Comparison of ENCODE assay signal across 8 cellular contexts in genomic region chr1:179034720-179035119, GRCh38. TPM values are rescaled to one million over a fixed set of nuclear protein-coding genes. Genes with fewer than 3 reads are reported as not detected.
A peak's percentile ranks its signal among the peaks of the same experiment; 100 is the strongest.
DNase-seq lines count a peak whose midpoint lies in the region; ATAC-seq, FAIRE-seq and TF ChIP-seq lines count a peak whose summit lies in the region.

No MANE protein-coding gene starts in this region.

- no TSS peak for BruUV-seq in Panc1 (replicated peaks; lab: Mats Ljungman, UMichigan)

- H4K20me1 ChIP-seq in keratinocyte (ENCODE audit: control insufficient read depth, extremely low read depth, insufficient read depth, low read length), result peaks cover 2% of the 10 kb centered on the region

- no peak for DNase-seq in activated CD8-positive, alpha-beta memory T cell treated with anti-CD3 and anti-CD28 coated beads, Interleukin-2, amount 10 ng/mL, durations not matched to agents 7 days and 5 days
- DNase-seq in activated CD8-positive, alpha-beta memory T cell treated with anti-CD3 and anti-CD28 coated beads, Interleukin-2, amount 50 U/mL, for 4 hours, result no peak
- DNase-seq in Panc1 (ENCODE audit: low read depth, low spot score) (no peak), keratinocyte (ENCODE audit: low read depth, low spot score) (no peak), DMS114 treated with DMSO at 0.1 percent for 48 hours (lab: John Stamatoyannopoulos, UW; ENCODE audit: unreplicated experiment) (no peak), DMS53 (lab: John Stamatoyannopoulos, UW) (no peak), epidermal melanocyte (ENCODE audit: insufficient read length, low spot score) (no peak)

- CTCF ChIA-PET in activated CD8-positive, alpha-beta memory T cell treated with anti-CD3 and anti-CD28 coated beads, Interleukin-2, amount 10 ng/mL, durations not matched to agents 7 days and 5 days (lab: Charles Lee), result interaction anchor here (1.0 kb wide), 1 partner anchor 86 kb away, joined by 3 read pairs; no protein-coding TSS in a partner anchor
- CTCF ChIA-PET in Panc1 (lab: Charles Lee), result no interaction called here

- H3K9me1 ChIP-seq in keratinocyte (ENCODE audit: control insufficient read depth, extremely low read depth, insufficient read depth, low read length), result no peaks in the 10 kb centered on the region

- in situ Hi-C loops in Panc1 (cut with HindIII; ENCODE audit: low pct_unique_long_range_greater_than_20kb, low sequenced_read_pairs), result no loop called here

- no peak overlapping the region for H2AFZ ChIP-seq in keratinocyte (ENCODE audit: control insufficient read depth, low read length)

- FAIRE-seq in keratinocyte (lab: Jason Lieb, UNC), result peak; percentile 17

- H3K4me1 ChIP-seq in Panc1 (ENCODE audit: control insufficient read depth, insufficient read depth, low read length) (peaks cover 46% of the 10 kb centered on the region), keratinocyte (ENCODE audit: control insufficient read depth, extremely low read depth, insufficient read depth, low read length) (peaks cover 57% of the 10 kb centered on the region)

- H3K9me3 Mint-ChIP-seq in activated CD8-positive, alpha-beta memory T cell treated with anti-CD3 and anti-CD28 coated beads, Interleukin-2, amount 10 ng/mL, durations not matched to agents 7 days and 5 days (ENCODE audit: low read depth), result no peaks in the 10 kb centered on the region

- H3K9me3 ChIP-seq in Panc1 (ENCODE audit: control insufficient read depth, insufficient read depth, low read depth, low read length), result no peaks in the 10 kb centered on the region
- H3K9me3 ChIP-seq in keratinocyte (ENCODE audit: control insufficient read depth, low read depth, low read length), result no peaks in the 10 kb centered on the region

- H3K36me3 ChIP-seq in Panc1 (ENCODE audit: control insufficient read depth, insufficient read depth, low read length) (no peaks in the 10 kb centered on the region), keratinocyte (ENCODE audit: control insufficient read depth in 2 of 2, extremely low read depth in 1 of 2, insufficient read depth in 2 of 2, low read length in 2 of 2) (no peaks in the 10 kb centered on the region)

- H3K4me3 Mint-ChIP-seq in activated CD8-positive, alpha-beta memory T cell treated with anti-CD3 and anti-CD28 coated beads, Interleukin-2, amount 10 ng/mL, durations not matched to agents 7 days and 5 days, result no peak overlapping the region

- intact Hi-C loops in Panc1 (cut with micrococcal nuclease; ENCODE audit: unreplicated experiment), result no loop called here

- peak overlapping the region; percentile 66 for H3K27ac Mint-ChIP-seq in activated CD8-positive, alpha-beta memory T cell treated with anti-CD3 and anti-CD28 coated beads, Interleukin-2, amount 10 ng/mL, durations not matched to agents 7 days and 5 days

- 0 out of 2 replicates have a peak overlapping the region, but pooled peaks have one; percentile 7 for H3K27ac ChIP-seq in Panc1 (ENCODE audit: low read length)
- no peak overlapping the region for H3K27ac ChIP-seq in keratinocyte (ENCODE audit: control insufficient read depth, insufficient read depth, low read length)

- no peak overlapping the region for H3K9ac ChIP-seq in keratinocyte (ENCODE audit: control insufficient read depth, extremely low read depth, insufficient read depth, low read length)

- H3K4me3 ChIP-seq in Panc1 (ENCODE audit: low read depth in 2 of 2, low read length in 2 of 2) (no peak overlapping the region), keratinocyte (ENCODE audit: control insufficient read depth in 2 of 3, extremely low read depth in 1 of 3, insufficient read depth in 2 of 3, low read depth in 1 of 3, low read length in 3 of 3) (no peak overlapping the region)

- TF ChIP-seq CTCF in Panc1 (IDR thresholded peaks at IDR 0.05) (no peak), keratinocyte (optimal IDR thresholded peaks at IDR 0.05 in 1 of 3, IDR thresholded peaks at IDR 0.05 in 1 of 3, conservative IDR thresholded peaks at IDR 0.05 in 1 of 3; ENCODE audit: extremely low read depth in 1 of 3, insufficient read depth in 2 of 3, low read length in 3 of 3) (no peak)

- H3K27me3 ChIP-seq in Panc1 (ENCODE audit: control insufficient read depth, insufficient read depth, low read length) (no peaks in the 10 kb centered on the region), keratinocyte (ENCODE audit: control insufficient read depth, extremely low read depth, insufficient read depth, low read length) (no peaks in the 10 kb centered on the region)

- H3K4me1 Mint-ChIP-seq in activated CD8-positive, alpha-beta memory T cell treated with anti-CD3 and anti-CD28 coated beads, Interleukin-2, amount 10 ng/mL, durations not matched to agents 7 days and 5 days, result peaks cover 80% of the 10 kb centered on the region

- peaks cover 67% of the 10 kb centered on the region for H3K79me2 ChIP-seq in keratinocyte (ENCODE audit: control insufficient read depth, insufficient read depth, low read length)

- POLR2A ChIA-PET in Panc1 (lab: Charles Lee), result no interaction called here

- no peak overlapping the region for H3K4me2 ChIP-seq in keratinocyte (ENCODE audit: control insufficient read depth, extremely low read depth, insufficient read depth, low read depth, low read length)

- ATAC-seq in activated CD8-positive, alpha-beta memory T cell treated with anti-CD3 and anti-CD28 coated beads, Interleukin-2, amount 10 ng/mL, durations not matched to agents 7 days and 5 days, result peak; percentile 77
- ATAC-seq in HG02763 (IDR thresholded peaks at IDR 0.05; ENCODE audit: unreplicated experiment), result peak; percentile 65
- ATAC-seq in Panc1, result no peak

- dilution Hi-C loops in keratinocyte (cut with MboI; ENCODE audit: extremely low pct_ligation_motif_present, low sequenced_read_pairs), result no loop called here

- H3K36me3 Mint-ChIP-seq in activated CD8-positive, alpha-beta memory T cell treated with anti-CD3 and anti-CD28 coated beads, Interleukin-2, amount 10 ng/mL, durations not matched to agents 7 days and 5 days, result peaks cover 1% of the 10 kb centered on the region

- H3K27me3 Mint-ChIP-seq in activated CD8-positive, alpha-beta memory T cell treated with anti-CD3 and anti-CD28 coated beads, Interleukin-2, amount 10 ng/mL, durations not matched to agents 7 days and 5 days, result no peaks in the 10 kb centered on the region

RNA-seq across cellular contexts. Expression of gene FAM20B, which starts 9.0 kb away (rescaled TPM):
- total RNA-seq in activated CD8-positive, alpha-beta memory T cell treated with anti-CD3 and anti-CD28 coated beads, Interleukin-2, amount 10 ng/mL, durations not matched to agents 7 days and 5 days, result 10 to 100 TPM; 23.8 to 30.7 TPM
- 49.9 TPM for total RNA-seq in Panc1 (2021; ENCODE audit: unreplicated experiment)
- 11.1 TPM for polyA plus RNA-seq in Panc1 (2012; ENCODE audit: insufficient read length)
- polyA plus RNA-seq in keratinocyte, result 16.1 to 21.1 TPM (median 20.1 TPM) in 3 replicates
- 8.7 TPM for polyA plus RNA-seq in keratinocyte (2011; ENCODE audit: low read depth)
- 13.8 and 22.4 TPM in 2 replicates for polyA plus RNA-seq in keratinocyte (2011; cell fraction: cytosol; rRNA removed)
- polyA plus RNA-seq in keratinocyte (2011; cell fraction: nucleus; rRNA removed), result 18.6 and 19.3 TPM in 2 replicates
- polyA plus RNA-seq in keratinocyte (2012; ENCODE audit: low replicate concordance), result 13.8 and 17.4 TPM in 2 replicates
- 24.1 to 41.0 TPM (median 36.6 TPM) in 3 replicates for polyA minus RNA-seq in keratinocyte
- 18.0 TPM for polyA minus RNA-seq in keratinocyte (2011; cell fraction: cytosol; rRNA and poly(A)+ RNA removed)
- 16.0 and 29.2 TPM in 2 replicates for polyA minus RNA-seq in keratinocyte (2011; cell fraction: nucleus; rRNA and poly(A)+ RNA removed)

RNA-seq across cellular contexts. Expression of gene TOR3A, which starts 47.1 kb away (rescaled TPM):
- total RNA-seq in activated CD8-positive, alpha-beta memory T cell treated with anti-CD3 and anti-CD28 coated beads, Interleukin-2, amount 10 ng/mL, durations not matched to agents 7 days and 5 days, result 10 to 100 TPM; 52.4 to 56.1 TPM
- total RNA-seq in Panc1 (2021; ENCODE audit: unreplicated experiment), result 51.5 TPM
- polyA plus RNA-seq in Panc1 (2012; ENCODE audit: insufficient read length), result 62.3 TPM
- polyA plus RNA-seq in keratinocyte, result 16.8 to 21.3 TPM (median 20.4 TPM) in 3 replicates
- polyA plus RNA-seq in keratinocyte (2011; ENCODE audit: low read depth), result 4.0 TPM
- polyA plus RNA-seq in keratinocyte (2011; cell fraction: cytosol; rRNA removed), result 9.4 and 10.7 TPM in 2 replicates
- 19.3 and 22.2 TPM in 2 replicates for polyA plus RNA-seq in keratinocyte (2011; cell fraction: nucleus; rRNA removed)
- polyA plus RNA-seq in keratinocyte (2012; ENCODE audit: low replicate concordance), result 16.5 and 17.3 TPM in 2 replicates
- 30.3 to 44.8 TPM (median 30.8 TPM) in 3 replicates for polyA minus RNA-seq in keratinocyte
- 27.2 TPM for polyA minus RNA-seq in keratinocyte (2011; cell fraction: cytosol; rRNA and poly(A)+ RNA removed)
- 20.8 and 23.0 TPM in 2 replicates for polyA minus RNA-seq in keratinocyte (2011; cell fraction: nucleus; rRNA and poly(A)+ RNA removed)
